ENCODE assay signal across 1 cellular context in genomic region chr3:20480771-20481170, GRCh38.
A peak's percentile ranks its signal among the peaks of the same experiment; 100 is the strongest.
TF ChIP-seq lines count a peak whose summit lies in the region.

No MANE protein-coding gene starts in this region.

TF ChIP-seq in GM23338, 12 proteins besides CTCF, POLR2A, EP300 and RAD21:
- no peak for TF ChIP-seq REST (IDR thresholded peaks at IDR 0.05; ENCODE audit: unreplicated experiment)
- TF ChIP-seq ZNF462 (CRISPR knock-in tag; IDR thresholded peaks at IDR 0.05), result no peak
- TF ChIP-seq POLR2AphosphoS5 (IDR thresholded peaks at IDR 0.05; ENCODE audit: low read depth), result no peak
- no peak for TF ChIP-seq ETS1 (IDR thresholded peaks at IDR 0.05)
- peak; percentile 71; the same call in 1 of the 2 replicates for TF ChIP-seq NANOG (IDR thresholded peaks at IDR 0.05; ENCODE audit: borderline replicate concordance)
TF ChIP-seq in GM23338: peak in this region for 1.
